5 cellular contexts compared by ENCODE assay signal in genomic region chr13:97951376-97951775, GRCh38.
"Had no signal": no experiment of that assay in that cellular context is flagged by ENCODE, and none has a peak within 500 bp of the region (broad histone marks: within the 10 kb centered on the region; RNA-seq: fewer than 3 reads in every experiment).

No MANE protein-coding gene starts in this region.

- H3K4me2 ChIP-seq: GM23338, KMS-11 had no signal

- H3K27ac ChIP-seq: KMS-11 had no signal

- H3K4me3 ChIP-seq: GM23338 had no signal

- DNase-seq: H9, HCEC 1CT, KBM-7 had no signal

- H2AFZ ChIP-seq: GM23338 had no signal

- ATAC-seq: GM23338 had no signal
